In genomic region chr4:17812125-17812524, GRCh38 we compare ENCODE assay signal across 1 cellular context.
TF ChIP-seq lines count a peak whose summit lies in the region.

No MANE protein-coding gene starts in this region.

TF ChIP-seq in H1, 55 proteins besides CTCF, POLR2A, EP300 and RAD21:
- TF ChIP-seq ATF3 (IDR thresholded peaks at IDR 0.05; ENCODE audit: insufficient read depth, low read depth, low read length): no peak
- TF ChIP-seq TBP (IDR thresholded peaks at IDR 0.05; ENCODE audit: low read depth, low read length): no peak
- TF ChIP-seq KDM4A (IDR thresholded peaks at IDR 0.05; ENCODE audit: low read depth, low read length, severe bottlenecking): no peak
- no peak for TF ChIP-seq E2F6 (IDR thresholded peaks at IDR 0.05)
- TF ChIP-seq TEAD4 (IDR thresholded peaks at IDR 0.05; ENCODE audit: low read depth, low read length): no peak
- no peak for TF ChIP-seq KDM5A (IDR thresholded peaks at IDR 0.05; ENCODE audit: low read length)
- TF ChIP-seq YY1 (IDR thresholded peaks at IDR 0.05; ENCODE audit: low read depth, low read length): no peak
- TF ChIP-seq NRF1 (IDR thresholded peaks at IDR 0.05; ENCODE audit: low read depth, low read length): no peak
- TF ChIP-seq JUND (IDR thresholded peaks at IDR 0.05; ENCODE audit: low read length): no peak
- no peak for TF ChIP-seq USF2 (IDR thresholded peaks at IDR 0.05; ENCODE audit: low read length)
- no peak for TF ChIP-seq NANOG (IDR thresholded peaks at IDR 0.05; ENCODE audit: insufficient read depth, low read depth, low read length, poor library complexity, severe bottlenecking)
- no peak for TF ChIP-seq SIX5 (IDR thresholded peaks at IDR 0.05; ENCODE audit: low read depth, low read length)
- no peak for TF ChIP-seq MAX (IDR thresholded peaks at IDR 0.05)
- no peak for TF ChIP-seq TAF1 (IDR thresholded peaks at IDR 0.05; ENCODE audit: low read depth, low read length)
